Comparison of ENCODE assay signal across 16 cellular contexts in the genomic region with DNA sequence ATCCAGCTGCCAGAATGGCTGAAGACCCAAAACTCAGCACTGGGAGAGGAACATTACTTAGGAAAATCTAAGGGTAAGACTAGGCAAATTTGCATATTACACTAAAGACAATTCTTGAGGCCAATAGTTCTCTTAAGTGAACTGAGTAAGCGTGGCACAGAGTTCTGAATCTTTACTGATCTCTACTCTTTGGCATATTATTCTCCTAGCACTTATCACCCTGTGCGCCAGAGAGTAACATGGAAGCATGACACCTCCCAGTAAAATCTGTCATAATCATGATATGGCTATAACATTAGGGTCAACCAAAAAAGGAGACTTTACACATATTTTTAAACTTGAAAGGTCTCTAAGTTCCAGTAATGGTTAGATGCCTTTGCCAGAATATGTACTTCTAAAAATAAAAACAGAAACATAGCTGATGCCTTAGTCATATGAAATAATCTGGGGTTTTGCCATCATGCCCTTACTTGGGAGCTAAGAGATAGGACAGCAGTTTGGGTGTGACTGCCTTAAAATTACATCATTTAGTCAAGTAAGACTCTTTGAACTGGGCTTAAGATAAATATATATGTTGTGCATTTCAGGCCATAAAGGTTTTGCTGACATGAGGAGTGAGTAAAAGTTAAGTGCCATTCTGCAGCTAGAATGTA.
DNase-seq lines count a peak whose midpoint lies in the region; ATAC-seq and TF ChIP-seq lines count a peak whose summit lies in the region.
"Had no signal": no experiment of that assay in that cellular context is flagged by ENCODE, and none has a peak within 500 bp of the region (broad histone marks: within the 10 kb centered on the region; RNA-seq: fewer than 3 reads in every experiment).

No MANE protein-coding gene starts in this region.

- peak overlapping the region; percentile 80 to 84 for H3K27ac ChIP-seq in ascending aorta
- peak overlapping the region in 6 of 12 donors; percentile 9 to 63 (median 32) for H3K27ac ChIP-seq in heart left ventricle
- H3K27ac ChIP-seq in spleen = peak overlapping the region in 5 of 8 donors; percentile 4 to 42 (median 18)
- H3K27ac ChIP-seq: esophagus muscularis mucosa had no signal

- no peak for TF ChIP-seq POLR2A in heart left ventricle (IDR thresholded peaks at IDR 0.05)
- TF ChIP-seq POLR2A in spleen (IDR thresholded peaks at IDR 0.05) = no peak
- no peak for TF ChIP-seq POLR2A in lower leg skin (IDR thresholded peaks at IDR 0.05)

- DNase-seq in HCEC 1CT (peak; percentile 91), ascending aorta (ENCODE audit: low spot score in 2 of 2) (no peak), heart left ventricle (no peak), spleen (no peak), lower leg skin (ENCODE audit: low spot score in 2 of 2) (no peak), natural killer cell (no peak)
- DNase-seq: activated CD4-positive, alpha-beta T cell treated with anti-CD3 and anti-CD28 coated beads for 1 hour; activated T-cell treated with anti-CD3 and anti-CD28 coated beads, Interleukin-2, amount 50 U/mL, for 72 hours; caudate nucleus; kidney glomerular epithelial cell; NCI-H1436 treated with DMSO at 0.1 percent for 48 hours; nucleus accumbens; stimulated activated CD4-positive, alpha-beta T cell treated with anti-CD3 and anti-CD28 coated beads, Interleukin-2, amount 100 ng/mL, for 48 hours; stimulated activated naive CD8-positive, alpha-beta T cell treated with anti-CD3 and anti-CD28 coated beads, Interleukin-15, amount 100 ng/mL, for 72 hours had no signal

- H3K9me3 ChIP-seq in ascending aorta = no peaks in the 10 kb centered on the region
- H3K9me3 ChIP-seq in heart left ventricle = no peaks in the 10 kb centered on the region
- no peaks in the 10 kb centered on the region for H3K9me3 ChIP-seq in spleen
- H3K9me3 ChIP-seq: esophagus muscularis mucosa had no signal

- H3K9me3 Mint-ChIP-seq in natural killer cell = no peaks in the 10 kb centered on the region
- H3K9me3 Mint-ChIP-seq: activated T-cell treated with anti-CD3 and anti-CD28 coated beads, Interleukin-2, amount 50 U/mL, for 72 hours; stimulated activated naive CD8-positive, alpha-beta T cell treated with anti-CD3 and anti-CD28 coated beads, Interleukin-15, amount 100 ng/mL, for 72 hours had no signal

- H3K4me1 ChIP-seq in ascending aorta (peaks cover 0 to 28% of the 10 kb centered on the region in 2 donors), heart left ventricle (peaks cover 0 to 37% (median 18%) of the 10 kb centered on the region in 12 donors), spleen (peaks cover 0 to 11% (median 6%) of the 10 kb centered on the region in 6 donors)

- H3K4me3 ChIP-seq in ascending aorta (no peak overlapping the region), heart left ventricle (no peak overlapping the region), spleen (no peak overlapping the region), lower leg skin (ENCODE audit: low read depth, poor library complexity, severe bottlenecking) (no peak overlapping the region)
- H3K4me3 ChIP-seq: esophagus muscularis mucosa had no signal

- no peak for TF ChIP-seq CTCF in ascending aorta (IDR thresholded peaks at IDR 0.05)
- TF ChIP-seq CTCF in heart left ventricle (IDR thresholded peaks at IDR 0.05) = no peak
- no peak for TF ChIP-seq CTCF in spleen (IDR thresholded peaks at IDR 0.05 in 8 of 11, conservative IDR thresholded peaks at IDR 0.05 in 3 of 11)
- no peak for TF ChIP-seq CTCF in lower leg skin (IDR thresholded peaks at IDR 0.05)
- TF ChIP-seq CTCF in natural killer cell (IDR thresholded peaks at IDR 0.05) = no peak

- intact Hi-C loops in ascending aorta (cut with DNase I) = loop anchor here (2.0 to 5.0 kb wide), 2 partner anchors 17 to 293 kb away; a partner anchor contains a TSS
- intact Hi-C loops in heart left ventricle (cut with DNase I) = no loop called here
- intact Hi-C loops in spleen (cut with DNase I; ENCODE audit: low total_unique reads) = no loop called here
- intact Hi-C loops in lower leg skin (cut with DNase I; ENCODE audit: low total_unique reads) = no loop called here
- intact Hi-C loops in natural killer cell (cut with micrococcal nuclease) = no loop called here

- ATAC-seq in heart left ventricle (peak in 3 of 4 donors; percentile 47 to 71 (median 53)), GM18868 (IDR thresholded peaks at IDR 0.05; ENCODE audit: unreplicated experiment) (no peak), natural killer cell (no peak)
- ATAC-seq: activated T-cell treated with anti-CD3 and anti-CD28 coated beads, Interleukin-2, amount 50 U/mL, for 72 hours; stimulated activated naive CD8-positive, alpha-beta T cell treated with anti-CD3 and anti-CD28 coated beads, Interleukin-15, amount 100 ng/mL, for 72 hours had no signal

- peaks cover 5 to 10% of the 10 kb centered on the region in 2 donors for H3K4me1 Mint-ChIP-seq in natural killer cell

- no peak overlapping the region for H3K4me3 Mint-ChIP-seq in natural killer cell
- H3K4me3 Mint-ChIP-seq: activated T-cell treated with anti-CD3 and anti-CD28 coated beads, Interleukin-2, amount 50 U/mL, for 72 hours; stimulated activated naive CD8-positive, alpha-beta T cell treated with anti-CD3 and anti-CD28 coated beads, Interleukin-15, amount 100 ng/mL, for 72 hours had no signal

- H3K36me3 ChIP-seq in ascending aorta (no peaks in the 10 kb centered on the region), heart left ventricle (peaks cover 0 to 3% (median 0%) of the 10 kb centered on the region in 9 donors), spleen (peaks cover 0 to 34% (median 3%) of the 10 kb centered on the region in 6 donors)
- H3K36me3 ChIP-seq: esophagus muscularis mucosa had no signal

- no peak overlapping the region for H3K27ac Mint-ChIP-seq in natural killer cell
- H3K27ac Mint-ChIP-seq: activated T-cell treated with anti-CD3 and anti-CD28 coated beads, Interleukin-2, amount 50 U/mL, for 72 hours; stimulated activated naive CD8-positive, alpha-beta T cell treated with anti-CD3 and anti-CD28 coated beads, Interleukin-15, amount 100 ng/mL, for 72 hours had no signal

- WGBS in heart left ventricle, 4 donors = 65 to 84% (median 74%) methylated on average over 2 of the region's 2 CpGs
- WGBS in spleen, 5 donors = 83 to 91% (median 86%) methylated on average over 2 of the region's 2 CpGs
- 60 to 61% methylated on average over 2 of the region's 2 CpGs for WGBS in lower leg skin, 2 donors

- no peaks in the 10 kb centered on the region for H3K27me3 Mint-ChIP-seq in natural killer cell (ENCODE audit: low read depth in 2 of 2)
- H3K27me3 Mint-ChIP-seq: stimulated activated naive CD8-positive, alpha-beta T cell treated with anti-CD3 and anti-CD28 coated beads, Interleukin-15, amount 100 ng/mL, for 72 hours had no signal

- H3K36me3 Mint-ChIP-seq in natural killer cell = no peaks in the 10 kb centered on the region

- no peaks in the 10 kb centered on the region for H3K27me3 ChIP-seq in ascending aorta
- no peaks in the 10 kb centered on the region for H3K27me3 ChIP-seq in heart left ventricle
- H3K27me3 ChIP-seq in spleen (replicated peaks in 1 of 7) = no peaks in the 10 kb centered on the region
- H3K27me3 ChIP-seq: esophagus muscularis mucosa had no signal

Comparison
In these comparisons a context has a peak if more than half of its experiments do, and no peak if none do; other contexts are left out.
1. ATAC-seq: peak in heart left ventricle (3 of 4); none in GM18868 (single experiment) and natural killer cell (0 of 3).